In genomic region chr11:120798854-120799253, GRCh38 we compare ENCODE assay signal across 23 cellular contexts.
"Had no signal": no experiment of that assay in that cellular context is flagged by ENCODE, and none has a peak within 500 bp of the region (broad histone marks: within the 10 kb centered on the region; RNA-seq: fewer than 3 reads in every experiment).

No MANE protein-coding gene starts in this region.

- DNase-seq: activated CD4-positive, alpha-beta T cell treated with anti-CD3 and anti-CD28 coated beads, Interleukin-2, amount 10 ng/mL, durations not matched to agents 7 days and 5 days; activated CD8-positive, alpha-beta T cell treated with anti-CD3 and anti-CD28 coated beads, Interleukin-2, amount 10 ng/mL, durations not matched to agents 7 days and 5 days; activated gamma-delta T cell treated with Interleukin-2 at 50 U/mL for 16 hours; adrenal gland; central memory CD4-positive, alpha-beta T cell; effector memory CD4-positive, alpha-beta T cell; glutamatergic neuron; left ventricle myocardium superior; mammary epithelial cell; midbrain; pancreas; psoas muscle; right cardiac atrium; stimulated activated CD4-positive, alpha-beta T cell treated with anti-CD3 and anti-CD28 coated beads, Interleukin-2, amount 100 ng/mL, for 24 hours; transverse colon had no signal

- H3K4me3 Mint-ChIP-seq: activated CD4-positive, alpha-beta T cell treated with anti-CD3 and anti-CD28 coated beads, Interleukin-2, amount 10 ng/mL, durations not matched to agents 7 days and 5 days; activated CD8-positive, alpha-beta T cell treated with anti-CD3 and anti-CD28 coated beads, Interleukin-2, amount 10 ng/mL, durations not matched to agents 7 days and 5 days; activated naive CD8-positive, alpha-beta T cell; nephron; stimulated activated memory B cell treated with anti-CD40 and anti-IgM and Interleukin-4, amounts not matched to agents 10 μg/mL and 1 μg/mL and 100 μg/mL, for 72 hours; T-helper 1 cell treated with Interleukin-12 subunit alpha and Interleukin-12 subunit beta and Interleukin-4 antibody, amounts not matched to agents 30 μg/mL and 1 μg/mL, for 36 hours had no signal

- H3K36me3 Mint-ChIP-seq: activated naive CD8-positive, alpha-beta T cell; stimulated activated memory B cell treated with anti-CD40 and anti-IgM and Interleukin-4, amounts not matched to agents 10 μg/mL and 1 μg/mL and 100 μg/mL, for 72 hours had no signal

- H3K36me3 ChIP-seq: adrenal gland, ascending aorta, esophagus muscularis mucosa, pancreas, transverse colon, vagina had no signal

- H3K4me1 Mint-ChIP-seq: activated CD4-positive, alpha-beta T cell treated with anti-CD3 and anti-CD28 coated beads, Interleukin-2, amount 10 ng/mL, durations not matched to agents 7 days and 5 days; nephron had no signal

- H3K4me2 ChIP-seq: hepatocyte had no signal

- H3K9me3 ChIP-seq: adrenal gland, ascending aorta, esophagus muscularis mucosa, pancreas, psoas muscle, transverse colon, vagina had no signal

- H2AFZ ChIP-seq: hepatocyte had no signal

- H3K4me1 ChIP-seq: adrenal gland, ascending aorta, esophagus muscularis mucosa, pancreas, psoas muscle, transverse colon, vagina had no signal

- H3K4me3 ChIP-seq: adrenal gland, ascending aorta, esophagus muscularis mucosa, hepatocyte, pancreas, psoas muscle, transverse colon, vagina had no signal

- H3K27ac Mint-ChIP-seq: activated CD4-positive, alpha-beta T cell treated with anti-CD3 and anti-CD28 coated beads, Interleukin-2, amount 10 ng/mL, durations not matched to agents 7 days and 5 days; activated CD8-positive, alpha-beta T cell treated with anti-CD3 and anti-CD28 coated beads, Interleukin-2, amount 10 ng/mL, durations not matched to agents 7 days and 5 days; activated naive CD8-positive, alpha-beta T cell; nephron; stimulated activated memory B cell treated with anti-CD40 and anti-IgM and Interleukin-4, amounts not matched to agents 10 μg/mL and 1 μg/mL and 100 μg/mL, for 72 hours; T-helper 1 cell treated with Interleukin-12 subunit alpha and Interleukin-12 subunit beta and Interleukin-4 antibody, amounts not matched to agents 30 μg/mL and 1 μg/mL, for 36 hours had no signal

- ATAC-seq: activated CD8-positive, alpha-beta T cell treated with anti-CD3 and anti-CD28 coated beads, Interleukin-2, amount 10 ng/mL, durations not matched to agents 7 days and 5 days; left ventricle myocardium superior; pancreas; psoas muscle; right cardiac atrium; stimulated activated memory B cell treated with anti-CD40 and anti-IgM and Interleukin-4, amounts not matched to agents 10 μg/mL and 1 μg/mL and 100 μg/mL, for 72 hours had no signal

- H3K27me3 ChIP-seq: adrenal gland, ascending aorta, hepatocyte, vagina had no signal

- H3K27ac ChIP-seq: adrenal gland, ascending aorta, esophagus muscularis mucosa, hepatocyte, pancreas, psoas muscle, transverse colon, vagina had no signal

- H3K27me3 Mint-ChIP-seq: activated CD4-positive, alpha-beta T cell treated with anti-CD3 and anti-CD28 coated beads, Interleukin-2, amount 10 ng/mL, durations not matched to agents 7 days and 5 days had no signal

- H3K79me2 ChIP-seq: hepatocyte had no signal

- H3K9me3 Mint-ChIP-seq: activated CD4-positive, alpha-beta T cell treated with anti-CD3 and anti-CD28 coated beads, Interleukin-2, amount 10 ng/mL, durations not matched to agents 7 days and 5 days; nephron; stimulated activated memory B cell treated with anti-CD40 and anti-IgM and Interleukin-4, amounts not matched to agents 10 μg/mL and 1 μg/mL and 100 μg/mL, for 72 hours; T-helper 1 cell treated with Interleukin-12 subunit alpha and Interleukin-12 subunit beta and Interleukin-4 antibody, amounts not matched to agents 30 μg/mL and 1 μg/mL, for 36 hours had no signal
